In genomic region chr9:92140754-92141143, GRCh38 we compare ENCODE assay signal across 8 cellular contexts. TPM values are rescaled to one million over a fixed set of nuclear protein-coding genes. Genes with fewer than 3 reads are reported as not detected.
DNase-seq lines count a peak whose midpoint lies in the region; ATAC-seq and TF ChIP-seq lines count a peak whose summit lies in the region.

No MANE protein-coding gene starts in this region.

- H4K20me1 ChIP-seq in hepatocyte (ENCODE audit: insufficient read depth, poor library complexity, severe bottlenecking) = no peaks in the 10 kb centered on the region

- H3K4me3 Mint-ChIP-seq in T-helper 1 cell treated with Interleukin-12 subunit alpha and Interleukin-12 subunit beta and Interleukin-4 antibody, amounts not matched to agents 30 μg/mL and 1 μg/mL, for 36 hours = peak overlapping the region; percentile 81
- H3K4me3 Mint-ChIP-seq in activated CD8-positive, alpha-beta T cell treated with anti-CD3 and anti-CD28 coated beads for 36 hours = peak overlapping the region; percentile 45

- no peaks in the 10 kb centered on the region for H3K9me2 ChIP-seq in hepatocyte (replicated peaks; ENCODE audit: insufficient read depth)

- peak overlapping the region; percentile 37 for H2AFZ ChIP-seq in hepatocyte

- WGBS in hepatocyte (ENCODE audit: low lambda C conversion rate, missing lambda C conversion rate) = 19% methylated on average over 6 of the region's 6 CpGs
- WGBS in spleen, 5 donors = 1 to 6% (median 5%) methylated on average over 6 of the region's 6 CpGs

- DNase-seq in T-helper 1 cell (no peak), hepatocyte (ENCODE audit: low spot score) (no peak), spleen (no peak)
- no peak for DNase-seq in activated CD8-positive, alpha-beta T cell treated with anti-CD3 and anti-CD28 coated beads for 36 hours
- no peak for DNase-seq in stimulated activated naive CD4-positive, alpha-beta T cell (lab: John Stamatoyannopoulos, UW)
- DNase-seq in activated effector memory CD4-positive, alpha-beta T cell treated with anti-CD3 and anti-CD28 coated beads, Interleukin-2, amount 50 U/mL, for 16 hours = no peak

- H3K36me3 Mint-ChIP-seq in T-helper 1 cell treated with Interleukin-12 subunit alpha and Interleukin-12 subunit beta and Interleukin-4 antibody, amounts not matched to agents 30 μg/mL and 1 μg/mL, for 36 hours (ENCODE audit: low read depth) = no peaks in the 10 kb centered on the region
- H3K36me3 Mint-ChIP-seq in activated CD8-positive, alpha-beta T cell treated with anti-CD3 and anti-CD28 coated beads for 36 hours (ENCODE audit: low read depth) = no peaks in the 10 kb centered on the region

- no peaks in the 10 kb centered on the region for H3K9me3 ChIP-seq in hepatocyte (ENCODE audit: low read depth)
- no peaks in the 10 kb centered on the region for H3K9me3 ChIP-seq in spleen

- no peaks in the 10 kb centered on the region for H3K36me3 ChIP-seq in hepatocyte (replicated peaks; ENCODE audit: insufficient read depth, low read depth)
- no peaks in the 10 kb centered on the region for H3K36me3 ChIP-seq in spleen

- H3K27me3 ChIP-seq in hepatocyte (peaks cover 2% of the 10 kb centered on the region), spleen (replicated peaks in 1 of 7) (peaks cover 0 to 52% (median 20%) of the 10 kb centered on the region in 7 donors)

- no peak overlapping the region for H3K27ac ChIP-seq in hepatocyte
- H3K27ac ChIP-seq in spleen = no peak overlapping the region

- H3K27ac Mint-ChIP-seq in T-helper 1 cell treated with Interleukin-12 subunit alpha and Interleukin-12 subunit beta and Interleukin-4 antibody, amounts not matched to agents 30 μg/mL and 1 μg/mL, for 36 hours = no peak overlapping the region
- no peak overlapping the region for H3K27ac Mint-ChIP-seq in activated CD8-positive, alpha-beta T cell treated with anti-CD3 and anti-CD28 coated beads for 36 hours

- TF ChIP-seq CTCF in activated CD8-positive, alpha-beta T cell treated with anti-CD3 and anti-CD28 coated beads for 36 hours (IDR thresholded peaks at IDR 0.05) = no peak
- TF ChIP-seq CTCF in hepatocyte (IDR thresholded peaks at IDR 0.05; ENCODE audit: poor library complexity) = no peak
- no peak for TF ChIP-seq CTCF in spleen (IDR thresholded peaks at IDR 0.05 in 8 of 11, conservative IDR thresholded peaks at IDR 0.05 in 3 of 11)

- H3K79me2 ChIP-seq in hepatocyte = no peaks in the 10 kb centered on the region

- H3K9me3 Mint-ChIP-seq in T-helper 1 cell treated with Interleukin-12 subunit alpha and Interleukin-12 subunit beta and Interleukin-4 antibody, amounts not matched to agents 30 μg/mL and 1 μg/mL, for 36 hours = no peaks in the 10 kb centered on the region
- H3K9me3 Mint-ChIP-seq in activated CD8-positive, alpha-beta T cell treated with anti-CD3 and anti-CD28 coated beads for 36 hours = no peaks in the 10 kb centered on the region

- no peak for TF ChIP-seq POLR2A in spleen (IDR thresholded peaks at IDR 0.05)

- H3K4me3 ChIP-seq in hepatocyte (peak overlapping the region; percentile 49), spleen (peak overlapping the region in 6 of 8 donors; percentile 17 to 62 (median 26))

- CTCF ChIA-PET in activated CD8-positive, alpha-beta T cell treated with anti-CD3 and anti-CD28 coated beads for 36 hours (lab: Charles Lee) = interaction anchor here (0.6 to 5.7 kb wide), 49 partner anchors 8 to 1225 kb away, joined by 3 to 54 read pairs (median 5); partner anchors contain the start of genes CENPP and SPTLC1

- intact Hi-C loops in activated CD8-positive, alpha-beta T cell treated with anti-CD3 and anti-CD28 coated beads for 36 hours (cut with micrococcal nuclease) = no loop called here
- intact Hi-C loops in spleen (cut with DNase I; ENCODE audit: low total_unique reads) = no loop called here

- POLR2A ChIA-PET in activated CD8-positive, alpha-beta T cell treated with anti-CD3 and anti-CD28 coated beads for 36 hours (lab: Charles Lee) = interaction anchor here (0.6 to 1.1 kb wide), 2 partner anchors 215 to 227 kb away, joined by 3 read pairs; no protein-coding TSS in a partner anchor

- ATAC-seq in activated CD8-positive, alpha-beta T cell treated with anti-CD3 and anti-CD28 coated beads for 36 hours = no peak
- no peak for ATAC-seq in GM21619 (IDR thresholded peaks at IDR 0.05; ENCODE audit: unreplicated experiment)

- peaks cover 40% of the 10 kb centered on the region for H3K27me3 Mint-ChIP-seq in T-helper 1 cell treated with Interleukin-12 subunit alpha and Interleukin-12 subunit beta and Interleukin-4 antibody, amounts not matched to agents 30 μg/mL and 1 μg/mL, for 36 hours (ENCODE audit: low read depth)
- H3K27me3 Mint-ChIP-seq in activated CD8-positive, alpha-beta T cell treated with anti-CD3 and anti-CD28 coated beads for 36 hours = peaks cover 29% of the 10 kb centered on the region

- peak overlapping the region; percentile 91 for H3K4me2 ChIP-seq in hepatocyte

- H3K4me1 ChIP-seq in hepatocyte (ENCODE audit: insufficient read depth) = peaks cover 6% of the 10 kb centered on the region
- peaks cover 6 to 25% (median 20%) of the 10 kb centered on the region in 6 donors for H3K4me1 ChIP-seq in spleen

- H3K4me1 Mint-ChIP-seq in T-helper 1 cell treated with Interleukin-12 subunit alpha and Interleukin-12 subunit beta and Interleukin-4 antibody, amounts not matched to agents 30 μg/mL and 1 μg/mL, for 36 hours (ENCODE audit: low read depth) = peaks cover 8% of the 10 kb centered on the region
- H3K4me1 Mint-ChIP-seq in activated CD8-positive, alpha-beta T cell treated with anti-CD3 and anti-CD28 coated beads for 36 hours (ENCODE audit: low read depth) = peaks cover 7% of the 10 kb centered on the region

RNA-seq across cellular contexts. Expression of gene SPTLC1, which starts 25.5 kb away (rescaled TPM):
- total RNA-seq in activated CD8-positive, alpha-beta T cell treated with anti-CD3 and anti-CD28 coated beads for 36 hours = 10 to 100 TPM; 39.6 to 39.8 TPM
- total RNA-seq in hepatocyte = 101 and 102 TPM in 2 replicates
- 67.6 and 76.8 TPM in 2 replicates for polyA plus RNA-seq in hepatocyte
- total RNA-seq in spleen = 10 to 100 TPM; 46.9 to 75.1 (median 62.0) TPM
- 10 to 100 TPM; 15.9 to 21.0 (median 16.6) TPM for polyA plus RNA-seq in spleen
